ENCODE assay signal across 1 cellular context in genomic region chr10:87865201-87866025, GRCh38.
A peak's percentile ranks its signal among the peaks of the same experiment; 100 is the strongest.
TF ChIP-seq lines count a peak whose summit lies in the region.

No MANE protein-coding gene starts in this region.

TF ChIP-seq in K562, 482 proteins besides CTCF, POLR2A, EP300 and RAD21:
- TF ChIP-seq HMBOX1 (IDR thresholded peaks at IDR 0.05), result peak; percentile 37; the same call in 1 of the 2 replicates
- no peak for TF ChIP-seq DPF2 (IDR thresholded peaks at IDR 0.05)
- no peak for TF ChIP-seq HMG20B (CRISPR knock-in tag; IDR thresholded peaks at IDR 0.05)
- no peak for TF ChIP-seq GTF2A2 (tag; IDR thresholded peaks at IDR 0.05)
- TF ChIP-seq ETS1 (conservative IDR thresholded peaks at IDR 0.05; ENCODE audit: control insufficient read depth, low read depth, low read length), result no peak
- TF ChIP-seq SMAD2 (IDR thresholded peaks at IDR 0.05; ENCODE audit: low read depth, low read length), result no peak
- peak; percentile 51 for TF ChIP-seq C11orf30 (IDR thresholded peaks at IDR 0.05; ENCODE audit: low read depth)
TF ChIP-seq in K562: peak in this region for 2.
